2 cellular contexts compared by ENCODE assay signal in genomic region chr3:129384594-129385323, GRCh38.
TF ChIP-seq lines count a peak whose summit lies in the region.

No MANE protein-coding gene starts in this region.

TF ChIP-seq in HEK293, 187 proteins besides CTCF, POLR2A, EP300 and RAD21:
- TF ChIP-seq GLIS1 (tag by site-specific recombination; IDR thresholded peaks at IDR 0.05): peak; percentile 11; the same call in 1 of the 2 replicates
- TF ChIP-seq ZNF302 (tag by site-specific recombination; IDR thresholded peaks at IDR 0.05; ENCODE audit: low read depth): no peak
- no peak for TF ChIP-seq ZNF350 (tag by site-specific recombination; IDR thresholded peaks at IDR 0.05)
- TF ChIP-seq ZNF138 (tag by site-specific recombination; IDR thresholded peaks at IDR 0.05; ENCODE audit: borderline replicate concordance): no peak

TF ChIP-seq in GM12878, 131 proteins besides CTCF, POLR2A, EP300 and RAD21:
- TF ChIP-seq ZNF207 (IDR thresholded peaks at IDR 0.05; ENCODE audit: borderline replicate concordance) (no peak), PKNOX1 (IDR thresholded peaks at IDR 0.05) (no peak), ETV6 (conservative IDR thresholded peaks at IDR 0.05 in 1 of 2, IDR thresholded peaks at IDR 0.05 in 1 of 2; ENCODE audit: borderline replicate concordance in 1 of 2, low read depth in 1 of 2) (no peak), KAT2A (conservative IDR thresholded peaks at IDR 0.05; ENCODE audit: control insufficient read depth, low read depth, low read length) (no peak), CHD1 (IDR thresholded peaks at IDR 0.05; ENCODE audit: low read depth, low read length) (no peak), NR2C1 (IDR thresholded peaks at IDR 0.05) (no peak), FOXM1 (IDR thresholded peaks at IDR 0.05; ENCODE audit: low read depth, low read length) (no peak), SMAD5 (IDR thresholded peaks at IDR 0.05; ENCODE audit: low read depth) (no peak), YY1 (IDR thresholded peaks at IDR 0.05; ENCODE audit: low read depth, low read length) (no peak), HDGF (IDR thresholded peaks at IDR 0.05) (no peak), CEBPZ (IDR thresholded peaks at IDR 0.05; ENCODE audit: low read depth, low read length) (no peak), RFX5 (IDR thresholded peaks at IDR 0.05; ENCODE audit: low read depth, low read length) (no peak), WRNIP1 (IDR thresholded peaks at IDR 0.05; ENCODE audit: borderline replicate concordance, low read depth, low read length) (no peak), USF1 (IDR thresholded peaks at IDR 0.05; ENCODE audit: borderline replicate concordance, extremely low read length, insufficient read depth, low read depth, low read length) (no peak), SREBF1 (IDR thresholded peaks at IDR 0.05; ENCODE audit: low read length) (no peak), RAD51 (IDR thresholded peaks at IDR 0.05) (no peak), ZBTB33 (IDR thresholded peaks at IDR 0.05) (no peak)
- TF ChIP-seq, protein P1, sequence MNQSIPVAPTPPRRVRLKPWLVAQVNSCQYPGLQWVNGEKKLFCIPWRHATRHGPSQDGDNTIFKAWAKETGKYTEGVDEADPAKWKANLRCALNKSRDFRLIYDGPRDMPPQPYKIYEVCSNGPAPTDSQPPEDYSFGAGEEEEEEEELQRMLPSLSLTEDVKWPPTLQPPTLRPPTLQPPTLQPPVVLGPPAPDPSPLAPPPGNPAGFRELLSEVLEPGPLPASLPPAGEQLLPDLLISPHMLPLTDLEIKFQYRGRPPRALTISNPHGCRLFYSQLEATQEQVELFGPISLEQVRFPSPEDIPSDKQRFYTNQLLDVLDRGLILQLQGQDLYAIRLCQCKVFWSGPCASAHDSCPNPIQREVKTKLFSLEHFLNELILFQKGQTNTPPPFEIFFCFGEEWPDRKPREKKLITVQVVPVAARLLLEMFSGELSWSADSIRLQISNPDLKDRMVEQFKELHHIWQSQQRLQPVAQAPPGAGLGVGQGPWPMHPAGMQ (IDR thresholded peaks at IDR 0.05; ENCODE audit: borderline replicate concordance): no peak
- TF ChIP-seq, protein P2, sequence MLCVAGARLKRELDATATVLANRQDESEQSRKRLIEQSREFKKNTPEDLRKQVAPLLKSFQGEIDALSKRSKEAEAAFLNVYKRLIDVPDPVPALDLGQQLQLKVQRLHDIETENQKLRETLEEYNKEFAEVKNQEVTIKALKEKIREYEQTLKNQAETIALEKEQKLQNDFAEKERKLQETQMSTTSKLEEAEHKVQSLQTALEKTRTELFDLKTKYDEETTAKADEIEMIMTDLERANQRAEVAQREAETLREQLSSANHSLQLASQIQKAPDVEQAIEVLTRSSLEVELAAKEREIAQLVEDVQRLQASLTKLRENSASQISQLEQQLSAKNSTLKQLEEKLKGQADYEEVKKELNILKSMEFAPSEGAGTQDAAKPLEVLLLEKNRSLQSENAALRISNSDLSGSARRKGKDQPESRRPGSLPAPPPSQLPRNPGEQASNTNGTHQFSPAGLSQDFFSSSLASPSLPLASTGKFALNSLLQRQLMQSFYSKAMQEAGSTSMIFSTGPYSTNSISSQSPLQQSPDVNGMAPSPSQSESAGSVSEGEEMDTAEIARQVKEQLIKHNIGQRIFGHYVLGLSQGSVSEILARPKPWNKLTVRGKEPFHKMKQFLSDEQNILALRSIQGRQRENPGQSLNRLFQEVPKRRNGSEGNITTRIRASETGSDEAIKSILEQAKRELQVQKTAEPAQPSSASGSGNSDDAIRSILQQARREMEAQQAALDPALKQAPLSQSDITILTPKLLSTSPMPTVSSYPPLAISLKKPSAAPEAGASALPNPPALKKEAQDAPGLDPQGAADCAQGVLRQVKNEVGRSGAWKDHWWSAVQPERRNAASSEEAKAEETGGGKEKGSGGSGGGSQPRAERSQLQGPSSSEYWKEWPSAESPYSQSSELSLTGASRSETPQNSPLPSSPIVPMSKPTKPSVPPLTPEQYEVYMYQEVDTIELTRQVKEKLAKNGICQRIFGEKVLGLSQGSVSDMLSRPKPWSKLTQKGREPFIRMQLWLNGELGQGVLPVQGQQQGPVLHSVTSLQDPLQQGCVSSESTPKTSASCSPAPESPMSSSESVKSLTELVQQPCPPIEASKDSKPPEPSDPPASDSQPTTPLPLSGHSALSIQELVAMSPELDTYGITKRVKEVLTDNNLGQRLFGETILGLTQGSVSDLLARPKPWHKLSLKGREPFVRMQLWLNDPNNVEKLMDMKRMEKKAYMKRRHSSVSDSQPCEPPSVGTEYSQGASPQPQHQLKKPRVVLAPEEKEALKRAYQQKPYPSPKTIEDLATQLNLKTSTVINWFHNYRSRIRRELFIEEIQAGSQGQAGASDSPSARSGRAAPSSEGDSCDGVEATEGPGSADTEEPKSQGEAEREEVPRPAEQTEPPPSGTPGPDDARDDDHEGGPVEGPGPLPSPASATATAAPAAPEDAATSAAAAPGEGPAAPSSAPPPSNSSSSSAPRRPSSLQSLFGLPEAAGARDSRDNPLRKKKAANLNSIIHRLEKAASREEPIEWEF (IDR thresholded peaks at IDR 0.05; ENCODE audit: insufficient replicate concordance, low read depth, low read length): no peak
